ENCODE assay signal across 19 cellular contexts in the genomic region with DNA sequence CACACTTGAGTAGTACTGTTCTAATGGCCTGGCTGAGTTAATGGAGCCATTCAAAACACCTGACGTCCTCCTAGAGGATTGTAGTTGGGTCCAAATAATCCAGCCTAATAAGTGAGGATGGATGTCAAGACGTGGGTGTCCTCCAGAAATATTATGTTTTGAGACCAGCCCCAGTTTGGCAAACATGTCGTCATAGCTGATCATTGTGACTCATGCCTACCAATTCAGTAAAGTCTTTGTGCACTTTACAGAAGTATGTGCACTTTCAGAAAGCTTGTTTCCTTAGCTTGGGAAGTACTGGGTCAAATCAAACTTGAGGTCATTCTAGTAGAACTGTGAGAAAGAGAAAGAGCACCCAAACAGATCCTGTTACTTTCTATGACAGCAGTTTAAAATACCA. TPM values are rescaled to one million over a fixed set of nuclear protein-coding genes. Genes with fewer than 3 reads are reported as not detected.
DNase-seq lines count a peak whose midpoint lies in the region; ATAC-seq, FAIRE-seq and TF ChIP-seq lines count a peak whose summit lies in the region.
"Had no signal": no experiment of that assay in that cellular context is flagged by ENCODE, and none has a peak within 500 bp of the region (broad histone marks: within the 10 kb centered on the region; RNA-seq: fewer than 3 reads in every experiment).

No MANE protein-coding gene starts in this region.

- CTCF ChIA-PET in Calu3 (lab: Charles Lee) (interaction anchor here (0.7 to 1.4 kb wide), 2 partner anchors 17 to 145 kb away, joined by 4 to 5 read pairs; no protein-coding TSS in a partner anchor), PC-3 (lab: Charles Lee) (no interaction called here)

- no peak overlapping the region for H2AFZ ChIP-seq in PC-3 (ENCODE audit: low read length)

- H3K4me3 ChIP-seq in PC-3 (ENCODE audit: low read length), result no peak overlapping the region
- H3K4me3 ChIP-seq: A549 had no signal

- H3K4me1 Mint-ChIP-seq in Calu3 (ENCODE audit: low read depth, unreplicated experiment), result peaks cover 8% of the 10 kb centered on the region

- no peaks in the 10 kb centered on the region for H3K79me2 ChIP-seq in PC-3 (ENCODE audit: low read length)

- H3F3A ChIP-seq in PC-3 (ENCODE audit: low read length, unreplicated experiment), result no peaks in the 10 kb centered on the region

- intact Hi-C loops in Calu3 (cut with micrococcal nuclease; ENCODE audit: unreplicated experiment), result no loop called here
- intact Hi-C loops in PC-3 (cut with micrococcal nuclease), result no loop called here

- peak overlapping the region; percentile 61 for H3K27ac Mint-ChIP-seq in Calu3 (ENCODE audit: unreplicated experiment)
- H3K27ac Mint-ChIP-seq: CD4-positive, alpha-beta T cell had no signal

- H3K9me3 ChIP-seq in PC-3 (ENCODE audit: low read length), result no peaks in the 10 kb centered on the region
- H3K9me3 ChIP-seq: A549, Caco-2 had no signal

- H3K4me3 Mint-ChIP-seq in Calu3 (ENCODE audit: low read depth, unreplicated experiment), result no peak overlapping the region
- H3K4me3 Mint-ChIP-seq: CD4-positive, alpha-beta T cell had no signal

- FAIRE-seq in GM18507 (lab: Jason Lieb, UNC) (peak; percentile 55), D721Med (lab: Jason Lieb, UNC) (no peak)
- FAIRE-seq: A549, G401.6, GM12891 had no signal

- BruUV-seq in Calu3 (replicated peaks; lab: Mats Ljungman, UMichigan), result no TSS peak
- BruUV-seq in PC-3 (replicated peaks; lab: Mats Ljungman, UMichigan), result no TSS peak

- H3K9me2 ChIP-seq in PC-3 (replicated peaks; ENCODE audit: low read length), result no peaks in the 10 kb centered on the region

- no peaks in the 10 kb centered on the region for H3K36me3 ChIP-seq in PC-3 (ENCODE audit: low read depth, low read length)

- H3K9me3 Mint-ChIP-seq in Calu3 (ENCODE audit: low read depth, unreplicated experiment), result no peaks in the 10 kb centered on the region
- H3K9me3 Mint-ChIP-seq: CD4-positive, alpha-beta T cell had no signal

- H3K27ac ChIP-seq in PC-3 (ENCODE audit: low read length), result no peak overlapping the region
- H3K27ac ChIP-seq: A549, C4-2B, KMS-11 had no signal

- POLR2A ChIA-PET in PC-3 (lab: Charles Lee; ENCODE audit: unreplicated experiment), result no interaction called here

- ATAC-seq in PC-3, result no peak
- ATAC-seq: A549 had no signal

- H3K36me3 Mint-ChIP-seq in Calu3 (ENCODE audit: insufficient read depth, unreplicated experiment), result no peaks in the 10 kb centered on the region

- TF ChIP-seq CTCF in Calu3 (IDR thresholded peaks at IDR 0.05; ENCODE audit: unreplicated experiment) (no peak), PC-3 (conservative IDR thresholded peaks at IDR 0.05; ENCODE audit: low read depth, low read length) (no peak), D721Med (IDR thresholded peaks at IDR 0.05; ENCODE audit: insufficient read depth, missing control alignments) (no peak)

- H3K4me1 ChIP-seq in PC-3 (ENCODE audit: insufficient read depth, low read length), result no peaks in the 10 kb centered on the region
- H3K4me1 ChIP-seq: A549, Caco-2 had no signal

- no peaks in the 10 kb centered on the region for H4K20me1 ChIP-seq in PC-3 (ENCODE audit: low read length)

- H3K9ac ChIP-seq in PC-3 (ENCODE audit: low read length), result no peak overlapping the region
- H3K9ac ChIP-seq: KMS-11 had no signal

- no peak overlapping the region for H3K4me2 ChIP-seq in PC-3 (ENCODE audit: low read length)
- H3K4me2 ChIP-seq: A549, KMS-11 had no signal

- no peaks in the 10 kb centered on the region for H3K27me3 ChIP-seq in PC-3 (ENCODE audit: low read length)

- H3K27me3 Mint-ChIP-seq in Calu3 (ENCODE audit: unreplicated experiment), result no peaks in the 10 kb centered on the region
- H3K27me3 Mint-ChIP-seq: CD4-positive, alpha-beta T cell had no signal

- DNase-seq in Calu3, result no peak
- no peak for DNase-seq in GM18507 (ENCODE audit: extremely low spot score, insufficient read length, low read depth)
- peak; percentile 22 for DNase-seq in PC-3
- peak; percentile 38 for DNase-seq in kidney tubule cell (ENCODE audit: low spot score)
- DNase-seq in D721Med (ENCODE audit: insufficient read length, low spot score), result no peak
- no peak for DNase-seq in SW480 (ENCODE audit: low spot score)
- no peak for DNase-seq in amygdala (lab: John Stamatoyannopoulos, UW)
- DNase-seq: AML-193; Caco-2; CD4-positive, alpha-beta T cell; DMS 273 treated with DMSO at 0.1 percent for 48 hours; DMS53; GOT3; H7 had no signal

RNA-seq across cellular contexts. Expression of gene GLRA2, which starts 37.6 kb away (rescaled TPM):
- total RNA-seq in Calu3 (2022) (not detected in 2 replicates), PC-3 (2014; rRNA removed) (not detected in 2 replicates)
- total RNA-seq: Caco-2; CD4-positive, alpha-beta T cell; H7 had no signal

Comparison
In these comparisons a context has a peak if more than half of its experiments do, and no peak if none do; other contexts are left out.
1. DNase-seq: peak in PC-3 (single experiment) and kidney tubule cell (single experiment); none in Calu3 (single experiment), GM18507 (single experiment), D721Med (single experiment), SW480 (single experiment) and amygdala (0 of 56).